ENCODE assay signal across 8 cellular contexts in the genomic region with DNA sequence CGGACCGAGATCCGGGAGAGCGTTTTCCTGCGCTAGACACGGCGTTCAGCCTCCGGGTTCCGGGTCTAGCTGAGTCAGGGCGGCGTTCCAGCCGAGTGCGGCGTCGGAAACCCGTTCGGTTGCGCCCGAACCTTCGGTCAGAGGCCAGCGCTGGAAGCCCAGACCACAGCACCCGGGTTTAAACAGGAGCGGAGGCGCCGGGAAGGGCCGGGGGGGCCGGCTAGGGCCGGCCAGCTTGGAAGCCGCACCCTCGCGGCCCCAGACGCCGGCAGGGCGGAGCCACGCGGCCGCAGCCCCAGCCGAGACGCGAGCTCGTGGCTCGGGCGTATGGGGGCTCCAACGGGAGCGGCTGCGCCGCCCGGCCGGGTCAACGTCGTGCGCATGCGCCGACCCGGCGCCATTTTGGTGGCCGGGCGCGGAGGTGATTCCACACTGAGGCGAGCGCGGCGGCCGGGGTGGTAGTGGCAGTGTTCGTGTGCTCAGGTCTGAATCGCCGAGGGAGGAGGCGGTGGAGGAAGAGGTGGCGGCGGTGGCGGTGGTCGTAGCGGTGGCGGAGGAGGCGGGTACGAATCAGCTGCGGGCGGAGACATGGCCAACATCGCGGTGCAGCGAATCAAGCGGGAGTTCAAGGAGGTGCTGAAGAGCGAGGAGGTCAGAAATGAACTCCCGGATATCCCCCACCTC. TPM values are rescaled to one million over a fixed set of nuclear protein-coding genes. Genes with fewer than 3 reads are reported as not detected.
DNase-seq lines count a peak whose midpoint lies in the region; ATAC-seq and TF ChIP-seq lines count a peak whose summit lies in the region.

A gene with protein sequence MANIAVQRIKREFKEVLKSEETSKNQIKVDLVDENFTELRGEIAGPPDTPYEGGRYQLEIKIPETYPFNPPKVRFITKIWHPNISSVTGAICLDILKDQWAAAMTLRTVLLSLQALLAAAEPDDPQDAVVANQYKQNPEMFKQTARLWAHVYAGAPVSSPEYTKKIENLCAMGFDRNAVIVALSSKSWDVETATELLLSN (plus strand): TSS at position 397 of the 684 bp plus-strand sequence. CDS start 192 bp downstream, at position 589.

- no peaks in the 10 kb centered on the region for H3K9me3 Mint-ChIP-seq in T-cell

- peak; percentile 90 for ATAC-seq in HG02678 (IDR thresholded peaks at IDR 0.05; ENCODE audit: unreplicated experiment)
- ATAC-seq in T-cell (replicated peaks in 1 of 4): peak; percentile 91 to 93 (median 92)
- ATAC-seq in heart left ventricle: peak; percentile 91 to 99 (median 98)
- peak; percentile 98 to 99 for ATAC-seq in upper lobe of left lung (ENCODE audit: low FRiP score in 2 of 2)

- intact Hi-C loops in heart left ventricle (cut with DNase I) (loop anchor here (1.0 to 10.0 kb wide), 15 partner anchors 59 to 359 kb away; a partner anchor contains a TSS), posterior vena cava (cut with DNase I) (loop anchor here in 1 of 2 donors (2.0 kb wide), 1 partner anchor 279 kb away; a partner anchor contains a TSS)

- H3K27me3 ChIP-seq in heart left ventricle (no peaks in the 10 kb centered on the region), upper lobe of left lung (no peaks in the 10 kb centered on the region)

- TF ChIP-seq CTCF in GM12875 (IDR thresholded peaks at IDR 0.05; ENCODE audit: borderline replicate concordance, insufficient read depth, low read depth, low read length) (no peak), heart left ventricle (IDR thresholded peaks at IDR 0.05) (peak in 1 of 12 donors; percentile 25), upper lobe of left lung (IDR thresholded peaks at IDR 0.05) (peak in 1 of 6 experiments; percentile 6)

- no peak for TF ChIP-seq EP300 in upper lobe of left lung (IDR thresholded peaks at IDR 0.05)

- H3K4me1 Mint-ChIP-seq in T-cell: peaks cover 43 to 52% (median 49%) of the 10 kb centered on the region in 3 donors

- peak in 1 of 2 donors; percentile 75 for TF ChIP-seq POLR2A in heart left ventricle (IDR thresholded peaks at IDR 0.05)
- peak; percentile 64 to 92 (median 73) for TF ChIP-seq POLR2A in upper lobe of left lung (IDR thresholded peaks at IDR 0.05)

- CTCF ChIA-PET in T-cell (lab: Charles Lee): interaction anchor here in 1 of 2 donors (0.6 to 1.4 kb wide), 7 partner anchors 13 to 612 kb away, joined by 3 to 9 read pairs (median 3); a partner anchor contains a TSS

- H3K4me3 Mint-ChIP-seq in T-cell: peak within 1 kb of the TSS; percentile 96 to 98 (median 97)

- no peaks in the 10 kb centered on the region for H3K27me3 Mint-ChIP-seq in T-cell

- no peaks in the 10 kb centered on the region for H3K36me3 Mint-ChIP-seq in T-cell

- DNase-seq in NCI-H128 (lab: John Stamatoyannopoulos, UW; ENCODE audit: unreplicated experiment) (peak; percentile 53), T-cell (peak; percentile 76 to 91 (median 84)), heart left ventricle (peak; percentile 90 to 96 (median 93)), posterior vena cava (ENCODE audit: low spot score) (peak; percentile 96), upper lobe of left lung (peak; percentile 92 to 98)

- peak within 1 kb of the TSS; percentile 71 for H3K27ac ChIP-seq in adipose tissue (ENCODE audit: low read depth, low read length)
- H3K27ac ChIP-seq in heart left ventricle: peak within 1 kb of the TSS; percentile 83 to 98 (median 92)
- peak within 1 kb of the TSS; percentile 92 to 96 (median 94) for H3K27ac ChIP-seq in upper lobe of left lung

- no peaks in the 10 kb centered on the region for H3K9me3 ChIP-seq in heart left ventricle
- H3K9me3 ChIP-seq in upper lobe of left lung: no peaks in the 10 kb centered on the region

- peak within 1 kb of the TSS; percentile 84 for H3K4me3 ChIP-seq in GM12875 (ENCODE audit: low read depth, low read length)
- peak within 1 kb of the TSS; percentile 63 to 98 (median 85) for H3K4me3 ChIP-seq in heart left ventricle
- peak within 1 kb of the TSS; percentile 69 to 85 (median 75) for H3K4me3 ChIP-seq in upper lobe of left lung

- peak within 1 kb of the TSS; percentile 96 to 97 for H3K27ac Mint-ChIP-seq in T-cell

- H3K4me1 ChIP-seq in heart left ventricle: peaks cover 0 to 39% (median 30%) of the 10 kb centered on the region in 12 donors
- peaks cover 27 to 49% (median 31%) of the 10 kb centered on the region in 4 donors for H3K4me1 ChIP-seq in upper lobe of left lung

- 0 to 1% (median 0%) methylated on average over 76 to 84 of the region's 84 CpGs for WGBS in adipose tissue, 3 donors
- 0% methylated on average over 36 to 84 of the region's 84 CpGs for WGBS in heart left ventricle, 4 donors
- 0% methylated on average over 24 to 48 of the region's 84 CpGs for WGBS in upper lobe of left lung, 2 donors

- POLR2A ChIA-PET in T-cell (lab: Charles Lee): interaction anchor here (0.6 to 0.8 kb wide), 3 partner anchors 10 to 43 kb away, joined by 3 to 5 read pairs (median 4); no protein-coding TSS in a partner anchor

- H3K36me3 ChIP-seq in heart left ventricle (peaks cover 0 to 13% (median 7%) of the 10 kb centered on the region in 9 donors), upper lobe of left lung (peaks cover 0 to 6% (median 2%) of the 10 kb centered on the region in 4 donors)

RNA-seq across cellular contexts. Expression of the gene that starts here (rescaled TPM):
- 10 to 100 TPM; 32.5 to 46.9 (median 44.0) TPM for total RNA-seq in T-cell
- 10 to 100 TPM; 14.0 to 39.7 (median 26.2) TPM for polyA plus RNA-seq in adipose tissue
- 10 to 100 TPM; 17.9 to 66.9 (median 53.2) TPM for total RNA-seq in heart left ventricle
- 10 to 100 TPM; 36.5 to 41.9 TPM for polyA plus RNA-seq in heart left ventricle
- total RNA-seq in posterior vena cava: 10 to 100 TPM; 52.4 to 71.9 TPM
- 10 to 100 TPM; 22.3 to 57.4 (median 34.4) TPM for total RNA-seq in upper lobe of left lung

Comparison
In these comparisons a context has a peak if more than half of its experiments do, and no peak if none do; other contexts are left out.
1. Peak in every context shown above with its lines: DNase-seq, ATAC-seq, H3K4me3 ChIP-seq and H3K27ac ChIP-seq.